18 cellular contexts compared by ENCODE assay signal in genomic region chr16:89577055-89577759, GRCh38. TPM values are rescaled to one million over a fixed set of nuclear protein-coding genes. Genes with fewer than 3 reads are reported as not detected.
DNase-seq lines count a peak whose midpoint lies in the region; ATAC-seq and TF ChIP-seq lines count a peak whose summit lies in the region.
"Had no signal": no experiment of that assay in that cellular context is flagged by ENCODE, and none has a peak within 500 bp of the region (broad histone marks: within the 10 kb centered on the region; RNA-seq: fewer than 3 reads in every experiment).

No MANE protein-coding gene starts in this region.

- H3K9me3 ChIP-seq in skeletal muscle satellite cell (replicated peaks; ENCODE audit: low read length) (no peaks in the 10 kb centered on the region), hepatocyte (ENCODE audit: low read depth) (no peaks in the 10 kb centered on the region)
- H3K9me3 ChIP-seq: esophagus muscularis mucosa, heart right ventricle, right atrium auricular region had no signal

- intact Hi-C loops in Right ventricle myocardium inferior (cut with DNase I) = loop anchor here (10.0 kb wide), 1 partner anchor 68 kb away; no protein-coding TSS in a partner anchor
- intact Hi-C loops in left cardiac atrium (cut with DNase I) = no loop called here

- H3K9me3 Mint-ChIP-seq in chondrocyte (ENCODE audit: low read depth) = no peaks in the 10 kb centered on the region
- H3K9me3 Mint-ChIP-seq: neural crest cell had no signal

- H3K27me3 ChIP-seq in skeletal muscle satellite cell (ENCODE audit: control insufficient read depth, insufficient read depth, low read length) (no peaks in the 10 kb centered on the region), hepatocyte (peaks cover 25% of the 10 kb centered on the region)

- no peaks in the 10 kb centered on the region for H3K79me2 ChIP-seq in hepatocyte

- H3K9me2 ChIP-seq in hepatocyte (replicated peaks; ENCODE audit: insufficient read depth) = no peaks in the 10 kb centered on the region

- H3K4me2 ChIP-seq in skeletal muscle satellite cell (ENCODE audit: low read length) (peak overlapping the region; percentile 88), hepatocyte (no peak overlapping the region)

- no peaks in the 10 kb centered on the region for H3K36me3 Mint-ChIP-seq in chondrocyte (ENCODE audit: low read depth)

- ATAC-seq in Right ventricle myocardium inferior (no peak), left cardiac atrium (no peak), omental fat pad (ENCODE audit: low FRiP score) (no peak), GM21526 (IDR thresholded peaks at IDR 0.05; ENCODE audit: low FRiP score, unreplicated experiment) (no peak)

- H3K36me3 ChIP-seq in skeletal muscle satellite cell (ENCODE audit: insufficient read depth, low read length) = peaks cover 46% of the 10 kb centered on the region
- H3K36me3 ChIP-seq in hepatocyte (replicated peaks; ENCODE audit: insufficient read depth, low read depth) = no peaks in the 10 kb centered on the region
- H3K36me3 ChIP-seq: esophagus muscularis mucosa, heart right ventricle, right atrium auricular region had no signal

- H3K27me3 Mint-ChIP-seq in chondrocyte (ENCODE audit: low read depth) = no peaks in the 10 kb centered on the region

- H3K27ac Mint-ChIP-seq in chondrocyte (ENCODE audit: unreplicated experiment) = no peak overlapping the region

- H3K4me3 Mint-ChIP-seq in chondrocyte (ENCODE audit: unreplicated experiment) = peak overlapping the region; percentile 18
- H3K4me3 Mint-ChIP-seq: neural crest cell had no signal

- TF ChIP-seq CTCF in LNCaP clone FGC (IDR thresholded peaks at IDR 0.05; ENCODE audit: control insufficient read depth, extremely low read depth, insufficient read depth) (no peak), chondrocyte (IDR thresholded peaks at IDR 0.05) (no peak), omental fat pad (IDR thresholded peaks at IDR 0.05) (no peak), hepatocyte (IDR thresholded peaks at IDR 0.05; ENCODE audit: poor library complexity) (no peak)

- H3K9ac ChIP-seq in skeletal muscle satellite cell (ENCODE audit: low read depth, low read length) = peak overlapping the region; percentile 95

- no peak overlapping the region for H2AFZ ChIP-seq in hepatocyte

- H3K4me1 ChIP-seq in skeletal muscle satellite cell (ENCODE audit: control insufficient read depth, insufficient read depth, low read length) (peaks cover 42% of the 10 kb centered on the region), hepatocyte (ENCODE audit: insufficient read depth) (peaks cover 18% of the 10 kb centered on the region)

- no peak overlapping the region for H3K27ac ChIP-seq in hepatocyte
- H3K27ac ChIP-seq: dorsolateral prefrontal cortex, esophagus muscularis mucosa, heart right ventricle, right atrium auricular region, VCaP had no signal

- H4K20me1 ChIP-seq in hepatocyte (ENCODE audit: insufficient read depth, poor library complexity, severe bottlenecking) = no peaks in the 10 kb centered on the region

- peak overlapping the region; percentile 79 for H3K4me3 ChIP-seq in LNCaP clone FGC (ENCODE audit: low read depth, low read length)
- peak overlapping the region; percentile 96 for H3K4me3 ChIP-seq in skeletal muscle satellite cell (ENCODE audit: low read length)
- no peak overlapping the region for H3K4me3 ChIP-seq in hepatocyte
- H3K4me3 ChIP-seq: heart right ventricle, right atrium auricular region had no signal

- 96% methylated on average over 25 of the region's 25 CpGs for WGBS in hepatocyte (ENCODE audit: low lambda C conversion rate, missing lambda C conversion rate)

- peaks cover 20% of the 10 kb centered on the region for H3K4me1 Mint-ChIP-seq in chondrocyte (ENCODE audit: low read depth)
- H3K4me1 Mint-ChIP-seq: neural crest cell had no signal

- DNase-seq in Right ventricle myocardium inferior (ENCODE audit: missing footprints) (peak; percentile 39), left cardiac atrium (no peak), LNCaP clone FGC (ENCODE audit: low read depth) (no peak), chondrocyte (ENCODE audit: low spot score) (no peak), omental fat pad (ENCODE audit: low spot score) (no peak), hepatocyte (ENCODE audit: low spot score) (no peak)
- DNase-seq: dorsolateral prefrontal cortex; heart right ventricle; mesendoderm; MV-4-11; NCI-H774; stimulated activated CD4-positive, alpha-beta T cell treated with anti-CD3 and anti-CD28 coated beads, Interleukin-2, amount 100 ng/mL, for 24 hours had no signal

RNA-seq across cellular contexts. Expression of gene CPNE7, which starts 1.6 kb away (rescaled TPM):
- total RNA-seq in Right ventricle myocardium inferior = not detected
- not detected for total RNA-seq in left cardiac atrium
- 15.5 to 41.7 TPM (median 16.3 TPM) in 3 replicates for total RNA-seq in chondrocyte
- 30.9 and 32.1 TPM in 2 replicates for total RNA-seq in skeletal muscle satellite cell (2012; rRNA removed)
- 1 to 10 TPM in 2 of 4 donors, under 1 TPM in 1, not detected in 1; 0.19 to 2.4 (median 1.1) TPM for total RNA-seq in omental fat pad
- total RNA-seq in hepatocyte = 6.6 and 8.7 TPM in 2 replicates
- 24.8 and 32.2 TPM in 2 replicates for polyA plus RNA-seq in hepatocyte
- total RNA-seq: right atrium auricular region had no signal

RNA-seq across cellular contexts. Expression of gene RPL13, which starts 16.7 kb away (rescaled TPM):
- total RNA-seq in Right ventricle myocardium inferior (1,162 TPM), left cardiac atrium (1,000 to 10,000 TPM; 1,319 to 1,367 TPM), chondrocyte (1,149 to 1,324 TPM (median 1,165 TPM) in 3 replicates), omental fat pad (1,000 to 10,000 TPM; 4,137 to 5,837 (median 4,637) TPM), hepatocyte (4,787 and 7,288 TPM in 2 replicates)
- 2,818 and 3,730 TPM in 2 replicates for total RNA-seq in skeletal muscle satellite cell (2012; rRNA removed)
- 1,312 and 1,458 TPM in 2 replicates for polyA plus RNA-seq in hepatocyte

RNA-seq across cellular contexts. Expression of gene DPEP1, which starts 36.2 kb away (rescaled TPM):
- not detected for total RNA-seq in Right ventricle myocardium inferior
- not detected for total RNA-seq in left cardiac atrium
- not detected in 3 replicates for total RNA-seq in chondrocyte
- total RNA-seq in skeletal muscle satellite cell (2012; rRNA removed) = not detected in 2 replicates
- 1 to 10 TPM in 1 of 4 donors, not detected in 3; 1.1 TPM for total RNA-seq in omental fat pad
- total RNA-seq in hepatocyte = 48.3 and 52.9 TPM in 2 replicates
- polyA plus RNA-seq in hepatocyte = 106 and 128 TPM in 2 replicates
- total RNA-seq: heart right ventricle had no signal

Comparison
In these comparisons a context has a peak if more than half of its experiments do, and no peak if none do; other contexts are left out.
1. RNA of gene DPEP1, which starts 36.2 kb away (total RNA-seq): 48.3 to 52.9 TPM in hepatocyte; not detected in left cardiac atrium, 1.1 TPM in omental fat pad, not detected in Right ventricle myocardium inferior (single experiment) and not detected in chondrocyte; every median in the first group is over 10 times any median in the second.